14 cellular contexts compared by ENCODE assay signal in the genomic region with DNA sequence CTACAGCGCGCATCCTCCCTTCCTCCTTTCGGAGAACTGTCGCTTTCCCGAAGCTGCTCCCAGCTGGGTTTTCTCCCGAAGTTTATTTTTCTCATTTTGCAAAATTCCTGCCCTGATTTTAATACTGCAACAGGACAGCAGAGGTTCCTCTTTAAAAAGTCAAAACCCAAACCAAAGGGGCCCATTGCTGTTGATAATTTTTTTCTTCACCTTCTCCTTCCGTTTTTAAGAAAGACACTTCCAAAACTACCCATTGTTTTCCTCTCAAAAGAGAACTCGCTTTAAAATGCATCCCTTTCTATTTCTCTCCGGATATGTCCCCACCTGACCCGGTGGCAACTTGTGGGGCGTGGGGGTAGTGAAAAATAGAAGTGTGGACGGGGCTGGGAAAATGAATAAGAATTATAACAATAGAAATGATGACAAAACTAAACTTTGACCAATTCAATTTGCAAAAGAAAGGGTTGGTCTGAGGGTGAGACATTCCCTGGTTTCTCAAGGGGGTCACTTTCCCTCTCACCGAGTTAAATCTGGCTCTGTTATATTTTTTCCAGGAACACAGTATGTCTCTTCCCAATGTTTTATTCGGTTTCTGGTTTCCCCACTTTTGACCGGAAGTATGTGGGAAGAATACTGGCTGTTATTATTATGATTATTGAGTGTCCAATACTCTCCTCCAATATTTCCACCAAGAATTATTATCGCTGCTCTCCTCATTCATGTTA. TPM values are rescaled to one million over a fixed set of nuclear protein-coding genes. Genes with fewer than 3 reads are reported as not detected.
DNase-seq lines count a peak whose midpoint lies in the region; ATAC-seq and TF ChIP-seq lines count a peak whose summit lies in the region.
"Had no signal": no experiment of that assay in that cellular context is flagged by ENCODE, and none has a peak within 500 bp of the region (broad histone marks: within the 10 kb centered on the region; RNA-seq: fewer than 3 reads in every experiment).

No MANE protein-coding gene starts in this region.

- TF ChIP-seq CTCF in AG04450 (IDR thresholded peaks at IDR 0.05; ENCODE audit: low read depth, low read length), result no peak
- TF ChIP-seq CTCF in GM23338 (conservative IDR thresholded peaks at IDR 0.05; ENCODE audit: low read depth in 2 of 2), result no peak
- no peak for TF ChIP-seq CTCF in esophagus muscularis mucosa (IDR thresholded peaks at IDR 0.05)
- TF ChIP-seq CTCF in adrenal gland (IDR thresholded peaks at IDR 0.05), result no peak

- H3K27ac ChIP-seq in AG04450 (ENCODE audit: low read depth, low read length), result peak overlapping the region; percentile 94
- no peak overlapping the region for H3K27ac ChIP-seq in GM23338 (ENCODE audit: low read depth)
- H3K27ac ChIP-seq in esophagus muscularis mucosa (replicated peaks in 1 of 4), result peak overlapping the region; percentile 90 to 95 (median 92)
- no peak overlapping the region for H3K27ac ChIP-seq in neuronal stem cell (replicated peaks; ENCODE audit: low read length)
- no peak overlapping the region for H3K27ac ChIP-seq in adrenal gland

- no peak for DNase-seq in AG04450 (ENCODE audit: low read depth, low spot score)
- no peak for DNase-seq in GM23338 (ENCODE audit: low spot score)
- no peak for DNase-seq in esophagus muscularis mucosa (ENCODE audit: extremely low spot score)
- DNase-seq in neuronal stem cell (ENCODE audit: low spot score), result no peak
- no peak for DNase-seq in NCI-H526 treated with DMSO at 0.1 percent for 48 hours (lab: John Stamatoyannopoulos, UW)
- DNase-seq in adrenal gland, result no peak
- DNase-seq in NCI-H2029 treated with DMSO at 0.1 percent for 48 hours (lab: John Stamatoyannopoulos, UW), result no peak
- DNase-seq: kidney glomerular epithelial cell, MG63, NCI-H226 had no signal

- H3K23ac ChIP-seq in neuronal stem cell (ENCODE audit: low read depth, low read length, poor library complexity), result no peak overlapping the region

- peak overlapping the region; percentile 83 for H3K4me3 ChIP-seq in AG04450 (ENCODE audit: low read depth, low read length)
- H3K4me3 ChIP-seq in GM23338, result peak overlapping the region; percentile 44
- peak overlapping the region; percentile 58 to 70 (median 62) for H3K4me3 ChIP-seq in esophagus muscularis mucosa
- no peak overlapping the region for H3K4me3 ChIP-seq in neuronal stem cell (ENCODE audit: low read length in 2 of 2)
- H3K4me3 ChIP-seq in adrenal gland, result peak overlapping the region in 1 of 4 donors; percentile 41
- H3K4me3 ChIP-seq: MG63 had no signal

- no peaks in the 10 kb centered on the region for H3K79me2 ChIP-seq in GM23338 (replicated peaks; ENCODE audit: insufficient read depth)

- no peak overlapping the region for H3K9ac ChIP-seq in neuronal stem cell (ENCODE audit: low read depth, low read length, poor library complexity)

- H3K27ac Mint-ChIP-seq in GM23338, result no peak overlapping the region
- H3K27ac Mint-ChIP-seq: stimulated activated effector memory CD8-positive, alpha-beta T cell treated with anti-CD3 and anti-CD28 coated beads, Interleukin-12 subunit alpha, Interleukin-12 subunit beta, amount 100 ng/mL, for 72 hours had no signal

- no peak overlapping the region for H3K4ac ChIP-seq in neuronal stem cell (ENCODE audit: low read length)

- no peak overlapping the region for H3K14ac ChIP-seq in neuronal stem cell (ENCODE audit: low read length)

- H4K8ac ChIP-seq in neuronal stem cell (ENCODE audit: low read depth, low read length), result no peak overlapping the region

- peaks cover 100% of the 10 kb centered on the region for H3K27me3 Mint-ChIP-seq in GM23338 (ENCODE audit: insufficient read depth, low read depth, poor library complexity)

- H3K9me2 ChIP-seq in GM23338 (ENCODE audit: insufficient read depth), result no peaks in the 10 kb centered on the region

- H4K91ac ChIP-seq in neuronal stem cell (ENCODE audit: low read depth, low read length, poor library complexity), result no peak overlapping the region

- H3F3A ChIP-seq in GM23338 (replicated peaks; ENCODE audit: low read depth), result peaks cover 39% of the 10 kb centered on the region

- H4K20me1 ChIP-seq in GM23338 (replicated peaks; ENCODE audit: insufficient read depth), result peaks cover 43% of the 10 kb centered on the region

- WGBS in esophagus muscularis mucosa, result 10% methylated on average over 16 of the region's 16 CpGs
- WGBS in neuronal stem cell (ENCODE audit: extremely low coverage in 2 of 2, insufficient read length in 2 of 2, insufficient replicate concordance in 1 of 2), 2 donors, result no CpG with 5 or more reads among the region's 16 CpGs
- WGBS in adrenal gland, 4 donors, result 28 to 32% (median 31%) methylated on average over 16 of the region's 16 CpGs

- no peaks in the 10 kb centered on the region for H3K79me1 ChIP-seq in neuronal stem cell (ENCODE audit: low read depth, low read length)

- H3K4me3 Mint-ChIP-seq in GM23338, result peak overlapping the region; percentile 59; the same call in 2 of the 3 replicates
- H3K4me3 Mint-ChIP-seq: stimulated activated effector memory CD8-positive, alpha-beta T cell treated with anti-CD3 and anti-CD28 coated beads, Interleukin-12 subunit alpha, Interleukin-12 subunit beta, amount 100 ng/mL, for 72 hours had no signal

- H3K4me1 Mint-ChIP-seq in GM23338, result peaks cover 67% of the 10 kb centered on the region

- no peak overlapping the region for H2BK12ac ChIP-seq in neuronal stem cell (ENCODE audit: low read length)

- H2AK5ac ChIP-seq in neuronal stem cell (ENCODE audit: low read depth, low read length), result no peak overlapping the region

- no peaks in the 10 kb centered on the region for H3K36me3 Mint-ChIP-seq in GM23338 (ENCODE audit: low read depth)
- H3K36me3 Mint-ChIP-seq: stimulated activated effector memory CD8-positive, alpha-beta T cell treated with anti-CD3 and anti-CD28 coated beads, Interleukin-12 subunit alpha, Interleukin-12 subunit beta, amount 100 ng/mL, for 72 hours had no signal

- H3K9me3 ChIP-seq in AG04450 (ENCODE audit: control insufficient read depth, insufficient read depth, low read length) (no peaks in the 10 kb centered on the region; the same call in 1 of the 2 replicates), esophagus muscularis mucosa (no peaks in the 10 kb centered on the region), neuronal stem cell (replicated peaks in 1 of 2; ENCODE audit: control insufficient read depth in 2 of 2, insufficient read depth in 1 of 2, low read depth in 1 of 2, low read length in 2 of 2) (peaks cover 0 to 1% of the 10 kb centered on the region in 2 donors), adrenal gland (replicated peaks in 1 of 3) (no peaks in the 10 kb centered on the region)
- H3K9me3 ChIP-seq: MG63 had no signal

- H3K27me3 ChIP-seq in AG04450 (ENCODE audit: control insufficient read depth, insufficient read depth, low read length) (no peaks in the 10 kb centered on the region), GM23338 (ENCODE audit: insufficient read depth) (peaks cover 100% of the 10 kb centered on the region), esophagus muscularis mucosa (peaks cover 0 to 42% (median 0%) of the 10 kb centered on the region in 4 donors), neuronal stem cell (ENCODE audit: control insufficient read depth in 3 of 3, insufficient read depth in 3 of 3, low read depth in 1 of 3, low read length in 3 of 3) (peaks cover 73 to 100% (median 99%) of the 10 kb centered on the region in 3 experiments), adrenal gland (peaks cover 93% of the 10 kb centered on the region)

- TF ChIP-seq POLR2A in esophagus muscularis mucosa (IDR thresholded peaks at IDR 0.05; ENCODE audit: low read depth) (no peak), adrenal gland (IDR thresholded peaks at IDR 0.05) (no peak)

- intact Hi-C loops in esophagus muscularis mucosa (cut with DNase I), result no loop called here
- intact Hi-C loops in adrenal gland (cut with DNase I), result no loop called here

- H2BK15ac ChIP-seq in neuronal stem cell (ENCODE audit: low read length), result no peak overlapping the region

- H3K4me2 ChIP-seq in GM23338, result peak overlapping the region; percentile 76
- no peak overlapping the region for H3K4me2 ChIP-seq in neuronal stem cell (ENCODE audit: insufficient read depth, low read length, poor library complexity, severe bottlenecking)

- H2BK5ac ChIP-seq in neuronal stem cell (ENCODE audit: low read length), result no peak overlapping the region

- H3K9me3 Mint-ChIP-seq in GM23338, result no peaks in the 10 kb centered on the region; the same call in 2 of the 3 replicates

- no peak for ATAC-seq in GM23338
- no peak for ATAC-seq in GM19023 (IDR thresholded peaks at IDR 0.05; ENCODE audit: unreplicated experiment)
- ATAC-seq: esophagus mucosa; stimulated activated effector memory CD8-positive, alpha-beta T cell treated with anti-CD3 and anti-CD28 coated beads, Interleukin-12 subunit alpha, Interleukin-12 subunit beta, amount 100 ng/mL, for 72 hours had no signal

- H2AFZ ChIP-seq in GM23338, result no peak overlapping the region; the same call in 1 of the 2 replicates
- peak overlapping the region; percentile 73 for H2AFZ ChIP-seq in neuronal stem cell (ENCODE audit: low read length)

- TF ChIP-seq EP300 in esophagus muscularis mucosa (IDR thresholded peaks at IDR 0.05), result no peak

- H2BK120ac ChIP-seq in neuronal stem cell (ENCODE audit: low read depth, low read length), result no peak overlapping the region

- CTCF ChIA-PET in AG04450 (lab: Charles Lee), result interaction anchor here (1.3 kb wide), 1 partner anchor 67 kb away, joined by 3 read pairs; no protein-coding TSS in a partner anchor

- H3K4me1 ChIP-seq in GM23338 (ENCODE audit: insufficient read depth), result peaks cover 90% of the 10 kb centered on the region
- peaks cover 6 to 68% (median 50%) of the 10 kb centered on the region in 4 donors for H3K4me1 ChIP-seq in esophagus muscularis mucosa
- no peaks in the 10 kb centered on the region for H3K4me1 ChIP-seq in neuronal stem cell (ENCODE audit: control insufficient read depth in 2 of 2, insufficient read depth in 1 of 2, low read depth in 1 of 2, low read length in 2 of 2)
- no peaks in the 10 kb centered on the region for H3K4me1 ChIP-seq in adrenal gland (replicated peaks in 1 of 2)

- H3K36me3 ChIP-seq in GM23338 (ENCODE audit: insufficient read depth), result no peaks in the 10 kb centered on the region
- no peaks in the 10 kb centered on the region for H3K36me3 ChIP-seq in esophagus muscularis mucosa
- no peaks in the 10 kb centered on the region for H3K36me3 ChIP-seq in neuronal stem cell (replicated peaks in 1 of 2; ENCODE audit: control insufficient read depth in 2 of 2, insufficient read depth in 2 of 2, low read length in 2 of 2)
- H3K36me3 ChIP-seq in adrenal gland (replicated peaks in 1 of 2), result no peaks in the 10 kb centered on the region
- H3K36me3 ChIP-seq: MG63 had no signal

- POLR2A ChIA-PET in AG04450 (lab: Yijun Ruan, JAX), result interaction anchor here (0.6 to 1.3 kb wide), 2 partner anchors 9 to 276 kb away, joined by 3 to 4 read pairs; no protein-coding TSS in a partner anchor

- no peak overlapping the region for H3K18ac ChIP-seq in neuronal stem cell (ENCODE audit: low read length)

RNA-seq across cellular contexts. Expression of gene TBX5, which starts 4.0 kb away (rescaled TPM):
- polyA plus RNA-seq in AG04450 (2011; rRNA removed) (14.2 and 16.8 TPM in 2 replicates), GM23338 (2016; fragmentation: Nextera tagmentation; extraction: Ambion mirVana) (not detected in 2 replicates), adrenal gland (under 1 TPM in 1 of 3 donors, not detected in 2; 0.07 TPM)
- polyA minus RNA-seq in AG04450 (2011; rRNA and poly(A)+ RNA removed), result 26.3 and 27.1 TPM in 2 replicates
- total RNA-seq in GM23338 (2014; rRNA removed; shearing (Covaris generic)), result 0.21 TPM in 1 of 2 replicates, not detected in the other
- total RNA-seq in esophagus muscularis mucosa (10 to 100 TPM; 20.4 to 34.5 (median 26.2) TPM), adrenal gland (under 1 TPM in 2 of 8 donors, not detected in 6; 0.17 to 0.27 TPM)
- not detected for polyA plus RNA-seq in neuronal stem cell (2013, experiment 1 of 2)
- polyA plus RNA-seq in neuronal stem cell (2013, experiment 2 of 2), result not detected
- total RNA-seq: occipital lobe had no signal

Comparison
In these comparisons a context has a peak if more than half of its experiments do, and no peak if none do; other contexts are left out.
1. H3K27ac ChIP-seq: peak in AG04450 (single experiment) and esophagus muscularis mucosa (4 of 4); none in GM23338 (single experiment), neuronal stem cell (single experiment) and adrenal gland (0 of 5).
2. H3K4me3 ChIP-seq: peak in AG04450 (single experiment), GM23338 (single experiment) and esophagus muscularis mucosa (4 of 4); none in neuronal stem cell (0 of 2).
3. RNA of gene TBX5, which starts 4.0 kb away (total RNA-seq): 20.4 to 34.5 TPM in esophagus muscularis mucosa; 0.21 TPM in GM23338 and 0.17 to 0.27 TPM in adrenal gland; every median in the first group is over 10 times any median in the second.